Comparison of ENCODE assay signal across 9 cellular contexts in genomic region chr1:172254521-172255222, GRCh38.
DNase-seq lines count a peak whose midpoint lies in the region; ATAC-seq and TF ChIP-seq lines count a peak whose summit lies in the region.
"Had no signal": no experiment of that assay in that cellular context is flagged by ENCODE, and none has a peak within 500 bp of the region (broad histone marks: within the 10 kb centered on the region; RNA-seq: fewer than 3 reads in every experiment).

No MANE protein-coding gene starts in this region.

- H3K4me2 ChIP-seq in MM.1S (ENCODE audit: low read depth, low read length): peak overlapping the region; percentile 5; the same call in 1 of the 2 replicates

- H3K9me3 ChIP-seq in MM.1S (replicated peaks; ENCODE audit: insufficient read depth, low read length): no peaks in the 10 kb centered on the region

- H3K27me3 ChIP-seq in MM.1S (replicated peaks; ENCODE audit: insufficient read depth, low read length): no peaks in the 10 kb centered on the region

- peak overlapping the region; percentile 2; the same call in 1 of the 2 replicates for H3K27ac ChIP-seq in MM.1S (ENCODE audit: low read length)

- no peak overlapping the region for H3K4me3 Mint-ChIP-seq in Calu3 (ENCODE audit: low read depth, unreplicated experiment)

- intact Hi-C loops in Calu3 (cut with micrococcal nuclease; ENCODE audit: unreplicated experiment): loop anchor here (2.0 to 5.0 kb wide), 4 partner anchors 87 to 252 kb away; no protein-coding TSS in a partner anchor

- H3K4me3 ChIP-seq in MM.1S (ENCODE audit: low read length): no peak overlapping the region

- H3F3A ChIP-seq in MM.1S (ENCODE audit: insufficient read depth, low read length): peaks cover 8% of the 10 kb centered on the region; the same call in 1 of the 2 replicates

- H3K9me3 Mint-ChIP-seq in Calu3 (ENCODE audit: low read depth, unreplicated experiment): peaks cover 12% of the 10 kb centered on the region

- peaks cover 12% of the 10 kb centered on the region for H3K36me3 Mint-ChIP-seq in Calu3 (ENCODE audit: insufficient read depth, unreplicated experiment)

- CTCF ChIA-PET in Calu3 (lab: Charles Lee): interaction anchor here (1.5 kb wide), 1 partner anchor 145 kb away, joined by 3 read pairs; no protein-coding TSS in a partner anchor

- BruUV-seq in Calu3 (replicated peaks; lab: Mats Ljungman, UMichigan): no TSS peak

- DNase-seq in Calu3 (peak; percentile 24), MM.1S (peak; percentile 37), amniotic epithelial cell (ENCODE audit: low read depth) (peak; percentile 82), myocyte (ENCODE audit: low read depth) (peak; percentile 76)
- DNase-seq: activated naive CD4-positive, alpha-beta T cell treated with anti-CD3 and anti-CD28 coated beads, Interleukin-2, amount 50 U/mL, for 16 hours had no signal

- H3K9ac ChIP-seq in MM.1S (ENCODE audit: low read length): no peak overlapping the region

- H3K27ac Mint-ChIP-seq in Calu3 (ENCODE audit: unreplicated experiment): peak overlapping the region; percentile 32

- peaks cover 30% of the 10 kb centered on the region for H3K4me1 Mint-ChIP-seq in Calu3 (ENCODE audit: low read depth, unreplicated experiment)

- H3K9me2 ChIP-seq in MM.1S (replicated peaks; ENCODE audit: insufficient read depth, low read length): no peaks in the 10 kb centered on the region

- H2AFZ ChIP-seq in MM.1S (ENCODE audit: low read length): peak overlapping the region; percentile 4; the same call in 1 of the 2 replicates

- H4K20me1 ChIP-seq in MM.1S (ENCODE audit: insufficient read depth, low read length): no peaks in the 10 kb centered on the region

- no peaks in the 10 kb centered on the region for H3K27me3 Mint-ChIP-seq in Calu3 (ENCODE audit: unreplicated experiment)

- no peak for ATAC-seq in GM18517 (IDR thresholded peaks at IDR 0.05; ENCODE audit: unreplicated experiment)
- ATAC-seq in GM21737 (IDR thresholded peaks at IDR 0.05; ENCODE audit: unreplicated experiment): no peak
- no peak for ATAC-seq in HG03469 (IDR thresholded peaks at IDR 0.05; ENCODE audit: unreplicated experiment)
- no peak for ATAC-seq in HG02610 (IDR thresholded peaks at IDR 0.05; ENCODE audit: unreplicated experiment)

- H3K4me1 ChIP-seq in MM.1S (ENCODE audit: low read length): peaks cover 18% of the 10 kb centered on the region

- no peaks in the 10 kb centered on the region for H3K79me2 ChIP-seq in MM.1S (ENCODE audit: low read length)

- H3K36me3 ChIP-seq in MM.1S (replicated peaks; ENCODE audit: insufficient read depth, low read length): no peaks in the 10 kb centered on the region

- TF ChIP-seq CTCF in Calu3 (IDR thresholded peaks at IDR 0.05; ENCODE audit: unreplicated experiment) (no peak), MM.1S (IDR thresholded peaks at IDR 0.05; ENCODE audit: low read length) (no peak)

Comparison
In these comparisons a context has a peak if more than half of its experiments do, and no peak if none do; other contexts are left out.
1. DNase-seq: peak in every context shown above with its lines; median percentile 82 in amniotic epithelial cell; 76 in myocyte; 37 in MM.1S; 24 in Calu3.